1 cellular context compared by ENCODE assay signal in genomic region chr14:54503476-54503875, GRCh38.
A peak's percentile ranks its signal among the peaks of the same experiment; 100 is the strongest.
TF ChIP-seq lines count a peak whose summit lies in the region.

No MANE protein-coding gene starts in this region.

TF ChIP-seq in HepG2, 621 proteins besides CTCF, POLR2A, EP300 and RAD21 (continued from another document):
- TF ChIP-seq MAFK (conservative IDR thresholded peaks at IDR 0.05 in 1 of 2, IDR thresholded peaks at IDR 0.05 in 1 of 2; ENCODE audit: low read length in 2 of 2) (peak; percentile 24 to 25; a peak in 2 of 4 replicates), TFDP2 (CRISPR knock-in tag; IDR thresholded peaks at IDR 0.05) (0 out of 2 replicates have a peak, but pooled peaks have one; percentile 16), LCORL (IDR thresholded peaks at IDR 0.05) (no peak), LCORL (CRISPR knock-in tag; IDR thresholded peaks at IDR 0.05) (0 out of 2 replicates have a peak, but pooled peaks have one; percentile 44), SOX6 (IDR thresholded peaks at IDR 0.05) (no peak), SOX6 (CRISPR knock-in tag; IDR thresholded peaks at IDR 0.05) (peak; percentile 50; the same call in 1 of the 2 replicates), STAG1 (CRISPR knock-in tag; IDR thresholded peaks at IDR 0.05) (peak; percentile 62)
